Comparison of ENCODE assay signal across 1 cellular context in the genomic region with DNA sequence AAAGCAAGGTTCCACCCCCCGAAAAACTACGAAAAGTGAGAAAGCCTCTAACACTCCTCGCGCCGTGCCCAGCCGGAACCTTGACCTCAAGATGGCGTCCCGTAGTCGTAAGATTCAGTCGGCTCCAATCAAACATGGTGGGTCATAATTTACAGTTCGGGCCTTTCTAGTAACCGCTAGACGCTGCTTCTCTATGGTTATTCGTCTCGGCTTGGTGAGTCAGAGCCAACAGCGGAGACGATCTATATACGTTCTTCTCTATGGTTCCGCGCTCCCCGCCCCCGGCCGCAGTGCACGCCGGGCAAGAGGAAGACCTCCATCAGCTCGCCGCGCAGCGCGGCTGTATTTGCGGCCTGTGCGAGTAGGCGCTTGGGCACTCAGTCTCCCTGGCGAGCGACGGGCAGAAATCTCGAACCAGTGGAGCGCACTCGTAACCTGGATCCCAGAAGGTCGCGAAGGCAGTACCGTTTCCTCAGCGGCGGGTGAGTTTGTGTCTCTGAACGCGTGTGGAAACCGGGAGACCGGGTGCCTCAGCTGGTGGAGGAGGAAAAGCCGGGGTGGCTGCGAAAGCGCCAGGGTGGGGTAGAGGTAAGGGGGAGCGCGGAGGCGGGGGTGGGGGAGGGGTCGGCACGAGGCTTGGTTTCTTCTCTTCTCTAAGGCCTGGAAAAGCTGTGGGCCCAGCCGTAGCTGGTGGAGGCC.
A peak's percentile ranks its signal among the peaks of the same experiment; 100 is the strongest.
TF ChIP-seq lines count a peak whose summit lies in the region.

A gene (plus strand): TSS at position 311 of the 699 bp plus-strand sequence. CDS start 13,108 bp downstream, outside the sequence.

TF ChIP-seq in HepG2, 621 proteins besides CTCF, POLR2A, EP300 and RAD21 (continued from another document and continues in another):
- TF ChIP-seq, protein P1, sequence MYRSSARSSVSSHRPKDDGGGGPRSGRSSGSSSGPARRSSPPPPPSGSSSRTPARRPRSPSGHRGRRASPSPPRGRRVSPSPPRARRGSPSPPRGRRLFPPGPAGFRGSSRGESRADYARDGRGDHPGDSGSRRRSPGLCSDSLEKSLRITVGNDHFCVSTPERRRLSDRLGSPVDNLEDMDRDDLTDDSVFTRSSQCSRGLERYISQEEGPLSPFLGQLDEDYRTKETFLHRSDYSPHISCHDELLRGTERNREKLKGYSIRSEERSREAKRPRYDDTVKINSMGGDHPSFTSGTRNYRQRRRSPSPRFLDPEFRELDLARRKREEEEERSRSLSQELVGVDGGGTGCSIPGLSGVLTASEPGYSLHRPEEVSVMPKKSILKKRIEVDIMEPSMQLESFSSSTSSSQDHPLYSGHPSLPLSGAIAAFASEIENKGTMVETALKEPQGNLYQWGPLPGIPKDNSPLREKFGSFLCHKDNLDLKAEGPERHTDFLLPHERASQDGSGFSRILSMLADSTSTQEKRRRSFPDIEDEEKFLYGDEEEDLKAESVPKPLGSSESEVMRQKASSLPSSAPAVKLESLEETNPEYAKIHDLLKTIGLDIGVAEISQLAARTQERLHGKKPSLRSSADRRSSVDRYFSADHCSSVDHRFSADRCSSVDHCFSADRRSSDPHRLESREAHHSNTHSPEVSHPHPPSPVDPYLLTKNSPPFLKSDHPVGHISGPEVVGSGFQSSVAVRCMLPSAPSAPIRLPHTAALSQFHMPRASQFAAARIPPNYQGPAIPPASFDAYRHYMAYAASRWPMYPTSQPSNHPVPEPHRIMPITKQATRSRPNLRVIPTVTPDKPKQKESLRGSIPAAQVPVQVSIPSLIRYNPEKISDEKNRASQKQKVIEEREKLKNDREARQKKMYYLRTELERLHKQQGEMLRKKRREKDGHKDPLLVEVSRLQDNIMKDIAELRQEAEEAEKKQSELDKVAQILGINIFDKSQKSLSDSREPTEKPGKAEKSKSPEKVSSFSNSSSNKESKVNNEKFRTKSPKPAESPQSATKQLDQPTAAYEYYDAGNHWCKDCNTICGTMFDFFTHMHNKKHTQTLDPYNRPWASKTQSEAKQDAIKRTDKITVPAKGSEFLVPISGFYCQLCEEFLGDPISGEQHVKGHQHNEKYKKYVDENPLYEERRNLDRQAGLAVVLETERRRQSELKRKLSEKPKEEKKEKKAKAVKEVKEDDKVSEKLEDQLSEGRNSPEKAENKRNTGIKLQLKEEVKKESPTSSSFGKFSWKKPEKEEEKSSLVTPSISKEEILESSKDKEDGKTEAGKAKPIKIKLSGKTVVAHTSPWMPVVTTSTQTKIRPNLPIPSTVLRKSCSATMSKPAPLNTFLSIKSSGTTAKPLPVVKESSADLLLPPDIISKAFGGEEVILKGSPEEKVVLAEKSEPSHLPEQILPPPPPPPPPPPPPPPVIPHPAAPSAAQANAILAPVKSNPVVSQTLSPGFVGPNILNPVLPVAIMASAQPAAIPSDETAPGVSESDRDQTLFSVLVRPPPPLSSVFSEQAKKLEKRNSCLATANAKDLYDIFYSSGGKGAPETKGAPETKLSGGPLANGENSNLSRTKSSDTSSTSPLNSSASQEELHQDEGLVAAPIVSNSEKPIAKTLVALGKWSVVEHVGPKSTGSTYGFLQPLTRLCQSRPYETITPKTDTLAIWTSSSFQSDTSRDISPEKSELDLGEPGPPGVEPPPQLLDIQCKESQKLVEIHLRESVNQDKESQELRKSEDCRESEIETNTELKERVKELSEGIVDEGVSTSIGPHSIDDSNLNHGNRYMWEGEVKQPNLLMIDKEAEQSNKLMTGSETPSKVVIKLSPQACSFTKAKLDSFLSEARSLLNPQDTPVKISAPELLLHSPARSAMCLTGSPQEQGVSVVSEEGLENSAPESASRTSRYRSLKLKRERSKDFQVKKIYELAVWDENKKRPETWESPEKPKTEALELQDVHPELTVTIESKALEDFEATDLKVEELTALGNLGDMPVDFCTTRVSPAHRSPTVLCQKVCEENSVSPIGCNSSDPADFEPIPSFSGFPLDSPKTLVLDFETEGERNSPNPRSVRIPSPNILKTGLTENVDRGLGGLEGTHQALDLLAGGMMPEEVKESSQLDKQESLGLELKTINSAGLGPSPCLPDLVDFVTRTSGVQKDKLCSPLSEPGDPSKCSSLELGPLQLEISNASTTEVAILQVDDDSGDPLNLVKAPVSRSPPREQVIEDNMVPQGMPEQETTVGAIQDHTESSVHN (CRISPR knock-in tag; IDR thresholded peaks at IDR 0.05), result no peak
- TF ChIP-seq KDM5B (CRISPR knock-in tag; IDR thresholded peaks at IDR 0.05; ENCODE audit: borderline replicate concordance) (peak; percentile 78; the same call in 1 of the 2 replicates), ZNF746 (CRISPR knock-in tag; IDR thresholded peaks at IDR 0.05) (peak; percentile 42), DNMT3B (CRISPR knock-in tag; conservative IDR thresholded peaks at IDR 0.05) (no peak; the same call in 1 of the 2 replicates), PHF20 (CRISPR knock-in tag; IDR thresholded peaks at IDR 0.05) (peak; percentile 93), CBFB (CRISPR knock-in tag; IDR thresholded peaks at IDR 0.05) (peak; percentile 90), ATF7 (IDR thresholded peaks at IDR 0.05) (no peak), ATF7 (CRISPR knock-in tag; IDR thresholded peaks at IDR 0.05) (no peak), ELF4 (CRISPR knock-in tag; IDR thresholded peaks at IDR 0.05; ENCODE audit: borderline replicate concordance) (peak; percentile 44; the same call in 1 of the 2 replicates), HNRNPLL (IDR thresholded peaks at IDR 0.05; ENCODE audit: low read depth, low read length, poor library complexity, severe bottlenecking) (peak; percentile 71), NFE2 (CRISPR knock-in tag; IDR thresholded peaks at IDR 0.05) (no peak), ISX (CRISPR knock-in tag; conservative IDR thresholded peaks at IDR 0.05) (no peak), ZNF672 (CRISPR knock-in tag; IDR thresholded peaks at IDR 0.05) (no peak), ZMYM2 (CRISPR knock-in tag; IDR thresholded peaks at IDR 0.05) (no peak), ZNF207 (IDR thresholded peaks at IDR 0.05; ENCODE audit: borderline replicate concordance) (no peak), ZNF629 (CRISPR knock-in tag; conservative IDR thresholded peaks at IDR 0.05) (no peak), KDM6A (CRISPR knock-in tag; IDR thresholded peaks at IDR 0.05; ENCODE audit: low read depth) (no peak), MXD4 (CRISPR knock-in tag; IDR thresholded peaks at IDR 0.05) (peak; percentile 76), RFX5 (IDR thresholded peaks at IDR 0.05; ENCODE audit: low read depth, low read length) (peak; percentile 47; the same call in 1 of the 2 replicates), ZNF451 (CRISPR knock-in tag; IDR thresholded peaks at IDR 0.05) (peak; percentile 73; the same call in 1 of the 2 replicates), KDM5A (IDR thresholded peaks at IDR 0.05; ENCODE audit: borderline replicate concordance, low read length) (peak; percentile 70), FOXK2 (IDR thresholded peaks at IDR 0.05) (0 out of 2 replicates have a peak, but pooled peaks have one; percentile 11), SMAD1 (CRISPR knock-in tag; IDR thresholded peaks at IDR 0.05; ENCODE audit: borderline replicate concordance, low read depth) (0 out of 2 replicates have a peak, but pooled peaks have one; percentile 89), SRSF4 (IDR thresholded peaks at IDR 0.05; ENCODE audit: low read depth, low read length, poor library complexity, severe bottlenecking) (no peak), NFKB2 (CRISPR knock-in tag; IDR thresholded peaks at IDR 0.05; ENCODE audit: borderline replicate concordance) (peak; percentile 74; the same call in 1 of the 2 replicates)
- TF ChIP-seq, protein P2, sequence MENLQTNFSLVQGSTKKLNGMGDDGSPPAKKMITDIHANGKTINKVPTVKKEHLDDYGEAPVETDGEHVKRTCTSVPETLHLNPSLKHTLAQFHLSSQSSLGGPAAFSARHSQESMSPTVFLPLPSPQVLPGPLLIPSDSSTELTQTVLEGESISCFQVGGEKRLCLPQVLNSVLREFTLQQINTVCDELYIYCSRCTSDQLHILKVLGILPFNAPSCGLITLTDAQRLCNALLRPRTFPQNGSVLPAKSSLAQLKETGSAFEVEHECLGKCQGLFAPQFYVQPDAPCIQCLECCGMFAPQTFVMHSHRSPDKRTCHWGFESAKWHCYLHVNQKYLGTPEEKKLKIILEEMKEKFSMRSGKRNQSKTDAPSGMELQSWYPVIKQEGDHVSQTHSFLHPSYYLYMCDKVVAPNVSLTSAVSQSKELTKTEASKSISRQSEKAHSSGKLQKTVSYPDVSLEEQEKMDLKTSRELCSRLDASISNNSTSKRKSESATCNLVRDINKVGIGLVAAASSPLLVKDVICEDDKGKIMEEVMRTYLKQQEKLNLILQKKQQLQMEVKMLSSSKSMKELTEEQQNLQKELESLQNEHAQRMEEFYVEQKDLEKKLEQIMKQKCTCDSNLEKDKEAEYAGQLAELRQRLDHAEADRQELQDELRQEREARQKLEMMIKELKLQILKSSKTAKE (CRISPR knock-in tag; IDR thresholded peaks at IDR 0.05; ENCODE audit: borderline replicate concordance), result 0 out of 2 replicates have a peak, but pooled peaks have one; percentile 27
- TF ChIP-seq, protein P3, sequence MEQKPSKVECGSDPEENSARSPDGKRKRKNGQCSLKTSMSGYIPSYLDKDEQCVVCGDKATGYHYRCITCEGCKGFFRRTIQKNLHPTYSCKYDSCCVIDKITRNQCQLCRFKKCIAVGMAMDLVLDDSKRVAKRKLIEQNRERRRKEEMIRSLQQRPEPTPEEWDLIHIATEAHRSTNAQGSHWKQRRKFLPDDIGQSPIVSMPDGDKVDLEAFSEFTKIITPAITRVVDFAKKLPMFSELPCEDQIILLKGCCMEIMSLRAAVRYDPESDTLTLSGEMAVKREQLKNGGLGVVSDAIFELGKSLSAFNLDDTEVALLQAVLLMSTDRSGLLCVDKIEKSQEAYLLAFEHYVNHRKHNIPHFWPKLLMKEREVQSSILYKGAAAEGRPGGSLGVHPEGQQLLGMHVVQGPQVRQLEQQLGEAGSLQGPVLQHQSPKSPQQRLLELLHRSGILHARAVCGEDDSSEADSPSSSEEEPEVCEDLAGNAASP (CRISPR knock-in tag; IDR thresholded peaks at IDR 0.05; ENCODE audit: borderline replicate concordance), result no peak
- TF ChIP-seq, protein P4, sequence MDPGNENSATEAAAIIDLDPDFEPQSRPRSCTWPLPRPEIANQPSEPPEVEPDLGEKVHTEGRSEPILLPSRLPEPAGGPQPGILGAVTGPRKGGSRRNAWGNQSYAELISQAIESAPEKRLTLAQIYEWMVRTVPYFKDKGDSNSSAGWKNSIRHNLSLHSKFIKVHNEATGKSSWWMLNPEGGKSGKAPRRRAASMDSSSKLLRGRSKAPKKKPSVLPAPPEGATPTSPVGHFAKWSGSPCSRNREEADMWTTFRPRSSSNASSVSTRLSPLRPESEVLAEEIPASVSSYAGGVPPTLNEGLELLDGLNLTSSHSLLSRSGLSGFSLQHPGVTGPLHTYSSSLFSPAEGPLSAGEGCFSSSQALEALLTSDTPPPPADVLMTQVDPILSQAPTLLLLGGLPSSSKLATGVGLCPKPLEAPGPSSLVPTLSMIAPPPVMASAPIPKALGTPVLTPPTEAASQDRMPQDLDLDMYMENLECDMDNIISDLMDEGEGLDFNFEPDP (CRISPR knock-in tag; conservative IDR thresholded peaks at IDR 0.05), result no peak
- TF ChIP-seq, protein P5, sequence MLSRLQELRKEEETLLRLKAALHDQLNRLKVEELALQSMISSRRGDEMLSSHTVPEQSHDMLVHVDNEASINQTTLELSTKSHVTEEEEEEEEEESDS (CRISPR knock-in tag; IDR thresholded peaks at IDR 0.05; ENCODE audit: borderline replicate concordance), result no peak
- TF ChIP-seq, protein P6, sequence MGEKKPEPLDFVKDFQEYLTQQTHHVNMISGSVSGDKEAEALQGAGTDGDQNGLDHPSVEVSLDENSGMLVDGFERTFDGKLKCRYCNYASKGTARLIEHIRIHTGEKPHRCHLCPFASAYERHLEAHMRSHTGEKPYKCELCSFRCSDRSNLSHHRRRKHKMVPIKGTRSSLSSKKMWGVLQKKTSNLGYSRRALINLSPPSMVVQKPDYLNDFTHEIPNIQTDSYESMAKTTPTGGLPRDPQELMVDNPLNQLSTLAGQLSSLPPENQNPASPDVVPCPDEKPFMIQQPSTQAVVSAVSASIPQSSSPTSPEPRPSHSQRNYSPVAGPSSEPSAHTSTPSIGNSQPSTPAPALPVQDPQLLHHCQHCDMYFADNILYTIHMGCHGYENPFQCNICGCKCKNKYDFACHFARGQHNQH (CRISPR knock-in tag; IDR thresholded peaks at IDR 0.05), result peak; percentile 80; the same call in 1 of the 2 replicates
- TF ChIP-seq, protein P7, sequence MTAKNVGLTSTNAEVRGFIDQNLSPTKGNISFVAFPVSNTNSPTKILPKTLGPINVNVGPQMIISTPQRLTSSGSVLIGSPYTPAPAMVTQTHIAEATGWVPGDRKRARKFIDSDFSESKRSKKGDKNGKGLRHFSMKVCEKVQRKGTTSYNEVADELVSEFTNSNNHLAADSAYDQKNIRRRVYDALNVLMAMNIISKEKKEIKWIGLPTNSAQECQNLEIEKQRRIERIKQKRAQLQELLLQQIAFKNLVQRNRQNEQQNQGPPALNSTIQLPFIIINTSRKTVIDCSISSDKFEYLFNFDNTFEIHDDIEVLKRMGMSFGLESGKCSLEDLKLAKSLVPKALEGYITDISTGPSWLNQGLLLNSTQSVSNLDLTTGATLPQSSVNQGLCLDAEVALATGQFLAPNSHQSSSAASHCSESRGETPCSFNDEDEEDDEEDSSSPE (CRISPR knock-in tag; IDR thresholded peaks at IDR 0.05), result peak; percentile 61
- TF ChIP-seq, protein P8, sequence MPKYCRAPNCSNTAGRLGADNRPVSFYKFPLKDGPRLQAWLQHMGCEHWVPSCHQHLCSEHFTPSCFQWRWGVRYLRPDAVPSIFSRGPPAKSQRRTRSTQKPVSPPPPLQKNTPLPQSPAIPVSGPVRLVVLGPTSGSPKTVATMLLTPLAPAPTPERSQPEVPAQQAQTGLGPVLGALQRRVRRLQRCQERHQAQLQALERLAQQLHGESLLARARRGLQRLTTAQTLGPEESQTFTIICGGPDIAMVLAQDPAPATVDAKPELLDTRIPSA (CRISPR knock-in tag; IDR thresholded peaks at IDR 0.05; ENCODE audit: borderline replicate concordance), result no peak
- TF ChIP-seq, protein P9, sequence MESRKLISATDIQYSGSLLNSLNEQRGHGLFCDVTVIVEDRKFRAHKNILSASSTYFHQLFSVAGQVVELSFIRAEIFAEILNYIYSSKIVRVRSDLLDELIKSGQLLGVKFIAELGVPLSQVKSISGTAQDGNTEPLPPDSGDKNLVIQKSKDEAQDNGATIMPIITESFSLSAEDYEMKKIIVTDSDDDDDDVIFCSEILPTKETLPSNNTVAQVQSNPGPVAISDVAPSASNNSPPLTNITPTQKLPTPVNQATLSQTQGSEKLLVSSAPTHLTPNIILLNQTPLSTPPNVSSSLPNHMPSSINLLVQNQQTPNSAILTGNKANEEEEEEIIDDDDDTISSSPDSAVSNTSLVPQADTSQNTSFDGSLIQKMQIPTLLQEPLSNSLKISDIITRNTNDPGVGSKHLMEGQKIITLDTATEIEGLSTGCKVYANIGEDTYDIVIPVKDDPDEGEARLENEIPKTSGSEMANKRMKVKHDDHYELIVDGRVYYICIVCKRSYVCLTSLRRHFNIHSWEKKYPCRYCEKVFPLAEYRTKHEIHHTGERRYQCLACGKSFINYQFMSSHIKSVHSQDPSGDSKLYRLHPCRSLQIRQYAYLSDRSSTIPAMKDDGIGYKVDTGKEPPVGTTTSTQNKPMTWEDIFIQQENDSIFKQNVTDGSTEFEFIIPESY (CRISPR knock-in tag; IDR thresholded peaks at IDR 0.05), result peak; percentile 34; the same call in 1 of the 2 replicates
- TF ChIP-seq, protein P10, sequence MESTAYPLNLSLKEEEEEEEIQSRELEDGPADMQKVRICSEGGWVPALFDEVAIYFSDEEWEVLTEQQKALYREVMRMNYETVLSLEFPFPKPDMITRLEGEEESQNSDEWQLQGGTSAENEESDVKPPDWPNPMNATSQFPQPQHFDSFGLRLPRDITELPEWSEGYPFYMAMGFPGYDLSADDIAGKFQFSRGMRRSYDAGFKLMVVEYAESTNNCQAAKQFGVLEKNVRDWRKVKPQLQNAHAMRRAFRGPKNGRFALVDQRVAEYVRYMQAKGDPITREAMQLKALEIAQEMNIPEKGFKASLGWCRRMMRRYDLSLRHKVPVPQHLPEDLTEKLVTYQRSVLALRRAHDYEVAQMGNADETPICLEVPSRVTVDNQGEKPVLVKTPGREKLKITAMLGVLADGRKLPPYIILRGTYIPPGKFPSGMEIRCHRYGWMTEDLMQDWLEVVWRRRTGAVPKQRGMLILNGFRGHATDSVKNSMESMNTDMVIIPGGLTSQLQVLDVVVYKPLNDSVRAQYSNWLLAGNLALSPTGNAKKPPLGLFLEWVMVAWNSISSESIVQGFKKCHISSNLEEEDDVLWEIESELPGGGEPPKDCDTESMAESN (CRISPR knock-in tag; conservative IDR thresholded peaks at IDR 0.05), result no peak
